In the genomic region with DNA sequence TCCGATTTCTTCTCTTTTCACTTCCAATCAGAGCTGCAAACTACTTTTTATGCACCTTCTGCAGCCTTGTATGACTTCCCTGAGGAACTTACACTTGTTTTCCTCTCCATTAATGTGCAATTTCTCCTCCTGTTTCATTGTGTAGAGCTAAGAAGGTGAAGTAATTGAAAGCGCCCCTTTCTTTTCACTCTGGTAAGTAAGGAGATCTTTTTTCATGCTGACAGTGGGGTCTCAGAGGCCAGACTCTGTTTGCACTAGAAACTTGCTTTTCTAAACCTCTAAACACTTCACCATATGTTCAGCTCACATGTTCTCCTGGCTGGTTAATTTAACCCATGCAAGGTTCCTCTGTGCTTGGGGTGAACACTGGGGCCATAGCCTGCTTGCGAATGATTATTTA, we compare ENCODE assay signal across 15 cellular contexts.
A peak's percentile ranks its signal among the peaks of the same experiment; 100 is the strongest.
DNase-seq lines count a peak whose midpoint lies in the region; ATAC-seq, FAIRE-seq and TF ChIP-seq lines count a peak whose summit lies in the region.
"Had no signal": no experiment of that assay in that cellular context is flagged by ENCODE, and none has a peak within 500 bp of the region (broad histone marks: within the 10 kb centered on the region; RNA-seq: fewer than 3 reads in every experiment).

No MANE protein-coding gene starts in this region.

- DNase-seq in NCI-H128 (lab: John Stamatoyannopoulos, UW; ENCODE audit: unreplicated experiment) = peak; percentile 32
- peak; percentile 97 for DNase-seq in NCI-H2171 treated with DMSO at 0.1 percent for 48 hours (lab: John Stamatoyannopoulos, UW)
- peak; percentile 61 for DNase-seq in neural progenitor cell (ENCODE audit: low spot score)
- no peak for DNase-seq in right lobe of liver
- DNase-seq in pancreas = no peak
- DNase-seq: BE2C; CD8-positive, alpha-beta T cell; Karpas-422; MM.1S; NCI-H1436 treated with DMSO at 0.1 percent for 48 hours; Peyer's patch; SHP77 had no signal

- ATAC-seq in HG03565 (IDR thresholded peaks at IDR 0.05; ENCODE audit: unreplicated experiment) (no peak), right lobe of liver (no peak), pancreas (no peak)
- ATAC-seq: CD8-positive, alpha-beta T cell had no signal

- peaks cover 42% of the 10 kb centered on the region for H3K4me1 Mint-ChIP-seq in neural progenitor cell

- H3K4me1 ChIP-seq in OCI-LY3 (ENCODE audit: low read length) = peaks cover 8% of the 10 kb centered on the region
- peaks cover 19% of the 10 kb centered on the region for H3K4me1 ChIP-seq in neural progenitor cell
- no peaks in the 10 kb centered on the region for H3K4me1 ChIP-seq in right lobe of liver
- no peaks in the 10 kb centered on the region for H3K4me1 ChIP-seq in pancreas
- H3K4me1 ChIP-seq: BE2C, Peyer's patch had no signal

- no peaks in the 10 kb centered on the region for H3K9me3 ChIP-seq in OCI-LY3 (ENCODE audit: insufficient read depth, low read length)
- H3K9me3 ChIP-seq in neural progenitor cell (ENCODE audit: low read depth) = no peaks in the 10 kb centered on the region
- H3K9me3 ChIP-seq in right lobe of liver = no peaks in the 10 kb centered on the region
- no peaks in the 10 kb centered on the region for H3K9me3 ChIP-seq in pancreas
- H3K9me3 ChIP-seq: BE2C, Peyer's patch had no signal

- peak overlapping the region; percentile 36 for H3K4me3 Mint-ChIP-seq in neural progenitor cell
- H3K4me3 Mint-ChIP-seq: CD8-positive, alpha-beta T cell; T-helper 1 cell treated with Interleukin-12 subunit alpha and Interleukin-12 subunit beta and Interleukin-4 antibody, amounts not matched to agents 30 μg/mL and 1 μg/mL, for 36 hours had no signal

- H3K27ac Mint-ChIP-seq in neural progenitor cell = peak overlapping the region; percentile 86
- H3K27ac Mint-ChIP-seq: CD8-positive, alpha-beta T cell; T-helper 1 cell treated with Interleukin-12 subunit alpha and Interleukin-12 subunit beta and Interleukin-4 antibody, amounts not matched to agents 30 μg/mL and 1 μg/mL, for 36 hours had no signal

- H3K79me2 ChIP-seq in OCI-LY3 (ENCODE audit: low read length) (no peaks in the 10 kb centered on the region), neural progenitor cell (ENCODE audit: low read depth) (no peaks in the 10 kb centered on the region)

- H3K27me3 Mint-ChIP-seq in neural progenitor cell (ENCODE audit: insufficient read depth, low read depth) = no peaks in the 10 kb centered on the region

- TF ChIP-seq CTCF in OCI-LY3 (IDR thresholded peaks at IDR 0.05; ENCODE audit: low read depth, low read length) (no peak), neural progenitor cell (IDR thresholded peaks at IDR 0.05) (no peak), right lobe of liver (IDR thresholded peaks at IDR 0.05) (no peak), pancreas (IDR thresholded peaks at IDR 0.05) (no peak)

- H3K27ac ChIP-seq in OCI-LY3 (ENCODE audit: low read length) = no peak overlapping the region
- peak overlapping the region; percentile 74 for H3K27ac ChIP-seq in neural progenitor cell
- H3K27ac ChIP-seq in right lobe of liver = no peak overlapping the region
- no peak overlapping the region for H3K27ac ChIP-seq in pancreas
- H3K27ac ChIP-seq: Peyer's patch had no signal

- peaks cover 1% of the 10 kb centered on the region for H3K9me3 Mint-ChIP-seq in neural progenitor cell
- H3K9me3 Mint-ChIP-seq: CD8-positive, alpha-beta T cell; T-helper 1 cell treated with Interleukin-12 subunit alpha and Interleukin-12 subunit beta and Interleukin-4 antibody, amounts not matched to agents 30 μg/mL and 1 μg/mL, for 36 hours had no signal

- H4K20me1 ChIP-seq in OCI-LY3 (ENCODE audit: insufficient read depth, low read length) (no peaks in the 10 kb centered on the region), neural progenitor cell (ENCODE audit: low read depth) (no peaks in the 10 kb centered on the region)

- H3K4me3 ChIP-seq in OCI-LY3 (ENCODE audit: low read length) = no peak overlapping the region
- H3K4me3 ChIP-seq in neural progenitor cell = peak overlapping the region; percentile 14
- no peak overlapping the region for H3K4me3 ChIP-seq in right lobe of liver
- no peak overlapping the region for H3K4me3 ChIP-seq in pancreas
- H3K4me3 ChIP-seq: Peyer's patch had no signal

- H3K27me3 ChIP-seq in OCI-LY3 (ENCODE audit: low read depth, low read length) (no peaks in the 10 kb centered on the region), neural progenitor cell (no peaks in the 10 kb centered on the region), right lobe of liver (no peaks in the 10 kb centered on the region), pancreas (no peaks in the 10 kb centered on the region)
- H3K27me3 ChIP-seq: BE2C, Peyer's patch had no signal

- H3K9ac ChIP-seq in OCI-LY3 (ENCODE audit: low read length) (no peak overlapping the region), neural progenitor cell (no peak overlapping the region)

- H3K36me3 ChIP-seq in OCI-LY3 (replicated peaks; ENCODE audit: low read depth, low read length) = no peaks in the 10 kb centered on the region
- H3K36me3 ChIP-seq in neural progenitor cell = no peaks in the 10 kb centered on the region
- no peaks in the 10 kb centered on the region for H3K36me3 ChIP-seq in right lobe of liver
- H3K36me3 ChIP-seq in pancreas = no peaks in the 10 kb centered on the region
- H3K36me3 ChIP-seq: BE2C, Peyer's patch had no signal

- H3F3A ChIP-seq in neural progenitor cell (ENCODE audit: low read depth) = peaks cover 9% of the 10 kb centered on the region

- no peak for FAIRE-seq in pancreas (lab: Jason Lieb, UNC)

- H3K4me2 ChIP-seq in OCI-LY3 (ENCODE audit: low read length) (peak overlapping the region; percentile 15; the same call in 1 of the 2 replicates), neural progenitor cell (peak overlapping the region; percentile 71)

- intact Hi-C loops in right lobe of liver (cut with DNase I) = no loop called here
- intact Hi-C loops in pancreas (cut with DNase I) = no loop called here

- H2AFZ ChIP-seq in OCI-LY3 (ENCODE audit: low read depth, low read length) (no peak overlapping the region), neural progenitor cell (replicated peaks) (peak overlapping the region; percentile 40)

- WGBS in right lobe of liver (ENCODE audit: insufficient coverage, low coverage, low lambda C conversion rate, missing lambda C conversion rate) = 34% methylated on average over 3 of the region's 3 CpGs
- 49 to 57% methylated on average over 3 of the region's 3 CpGs for WGBS in pancreas, 2 donors

- no peaks in the 10 kb centered on the region for H3K36me3 Mint-ChIP-seq in neural progenitor cell
- H3K36me3 Mint-ChIP-seq: CD8-positive, alpha-beta T cell had no signal

- no peak for TF ChIP-seq POLR2A in right lobe of liver (IDR thresholded peaks at IDR 0.05)

Comparison
In these comparisons a context has a peak if more than half of its experiments do, and no peak if none do; other contexts are left out.
1. DNase-seq: peak in NCI-H128 (single experiment), NCI-H2171 treated with DMSO at 0.1 percent for 48 hours (single experiment) and neural progenitor cell (single experiment); none in right lobe of liver (0 of 3) and pancreas (0 of 6).